Comparison of ENCODE assay signal across 27 cellular contexts in the genomic region with DNA sequence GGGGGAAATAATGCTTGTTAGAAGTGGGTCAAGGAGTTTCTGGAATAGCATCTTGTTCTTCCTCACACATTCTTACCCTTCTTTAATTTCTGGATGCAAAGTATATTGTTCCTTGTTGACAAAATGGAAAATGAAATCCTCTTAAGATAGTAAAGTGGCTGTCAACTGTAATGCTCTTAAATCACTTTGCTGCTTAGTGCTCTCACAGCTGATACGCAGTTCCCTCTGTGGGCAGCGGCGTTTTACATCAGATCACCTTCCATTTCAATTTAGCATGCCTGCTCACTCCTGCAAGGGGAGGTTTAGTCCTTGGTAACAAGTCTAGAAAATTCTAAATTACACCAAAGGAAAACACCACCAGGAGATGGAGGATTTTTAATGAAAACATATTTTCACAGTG.
"Had no signal": no experiment of that assay in that cellular context is flagged by ENCODE, and none has a peak within 500 bp of the region (broad histone marks: within the 10 kb centered on the region; RNA-seq: fewer than 3 reads in every experiment).

No MANE protein-coding gene starts in this region.

- H3K27me3 Mint-ChIP-seq: T-helper 17 cell had no signal

- H3K27ac Mint-ChIP-seq: activated CD4-positive, alpha-beta memory T cell treated with anti-CD3 and anti-CD28 coated beads, Interleukin-2, amount 10 ng/mL, durations not matched to agents 7 days and 5 days; activated CD4-positive, alpha-beta T cell treated with anti-CD3 and anti-CD28 coated beads, Interleukin-2, amount 10 ng/mL, durations not matched to agents 7 days and 5 days; activated naive CD4-positive, alpha-beta T cell treated with anti-CD3 and anti-CD28 coated beads, Interleukin-2, amount 50 U/mL, for 72 hours; activated T-helper 17 cell treated with anti-CD3 and anti-CD28 coated beads, Interleukin-2, amount 50 U/mL, for 72 hours; mesothelial cell of epicardium; naive thymus-derived CD4-positive, alpha-beta T cell; T-helper 17 cell; WTC11 had no signal

- ATAC-seq: activated naive CD4-positive, alpha-beta T cell treated with anti-CD3 and anti-CD28 coated beads, Interleukin-2, amount 50 U/mL, for 72 hours; activated T-cell treated with anti-CD3 and anti-CD28 coated beads, Interleukin-2, amount 50 U/mL, for 4 hours; activated T-helper 17 cell treated with anti-CD3 and anti-CD28 coated beads, Interleukin-2, amount 50 U/mL, for 72 hours; naive thymus-derived CD4-positive, alpha-beta T cell; psoas muscle; right cardiac atrium; T-helper 17 cell had no signal

- H3K4me3 Mint-ChIP-seq: activated CD4-positive, alpha-beta memory T cell treated with anti-CD3 and anti-CD28 coated beads, Interleukin-2, amount 10 ng/mL, durations not matched to agents 7 days and 5 days; activated CD4-positive, alpha-beta T cell treated with anti-CD3 and anti-CD28 coated beads, Interleukin-2, amount 10 ng/mL, durations not matched to agents 7 days and 5 days; activated T-cell treated with anti-CD3 and anti-CD28 coated beads, Interleukin-2, amount 50 U/mL, for 4 hours; activated T-helper 17 cell treated with anti-CD3 and anti-CD28 coated beads, Interleukin-2, amount 50 U/mL, for 72 hours; mesothelial cell of epicardium; naive thymus-derived CD4-positive, alpha-beta T cell; neural crest cell; T-helper 17 cell; WTC11 had no signal

- H3K9me3 Mint-ChIP-seq: activated CD4-positive, alpha-beta memory T cell treated with anti-CD3 and anti-CD28 coated beads, Interleukin-2, amount 10 ng/mL, durations not matched to agents 7 days and 5 days; activated CD4-positive, alpha-beta T cell treated with anti-CD3 and anti-CD28 coated beads, Interleukin-2, amount 10 ng/mL, durations not matched to agents 7 days and 5 days; activated naive CD4-positive, alpha-beta T cell treated with anti-CD3 and anti-CD28 coated beads, Interleukin-2, amount 50 U/mL, for 72 hours; activated T-cell treated with anti-CD3 and anti-CD28 coated beads, Interleukin-2, amount 50 U/mL, for 4 hours; activated T-helper 17 cell treated with anti-CD3 and anti-CD28 coated beads, Interleukin-2, amount 50 U/mL, for 72 hours; naive thymus-derived CD4-positive, alpha-beta T cell had no signal

- H3K4me1 Mint-ChIP-seq: activated CD4-positive, alpha-beta memory T cell treated with anti-CD3 and anti-CD28 coated beads, Interleukin-2, amount 10 ng/mL, durations not matched to agents 7 days and 5 days; activated CD4-positive, alpha-beta T cell treated with anti-CD3 and anti-CD28 coated beads, Interleukin-2, amount 10 ng/mL, durations not matched to agents 7 days and 5 days; activated T-helper 17 cell treated with anti-CD3 and anti-CD28 coated beads, Interleukin-2, amount 50 U/mL, for 72 hours; mesothelial cell of epicardium; naive thymus-derived CD4-positive, alpha-beta T cell; neural crest cell; T-helper 17 cell had no signal

- DNase-seq: activated CD4-positive, alpha-beta memory T cell treated with anti-CD3 and anti-CD28 coated beads, Interleukin-2, amount 10 ng/mL, durations not matched to agents 7 days and 5 days; activated CD4-positive, alpha-beta T cell treated with anti-CD3 and anti-CD28 coated beads for 1 hour; activated CD4-positive, alpha-beta T cell treated with anti-CD3 and anti-CD28 coated beads, Interleukin-2, amount 10 ng/mL, durations not matched to agents 7 days and 5 days; activated CD8-positive, alpha-beta memory T cell treated with anti-CD3 and anti-CD28 coated beads, Interleukin-2, amount 50 U/mL, for 48 hours; activated T-cell treated with anti-CD3 and anti-CD28 coated beads, Interleukin-2, amount 50 U/mL, for 4 hours; cerebellar nuclear complex; colonic mucosa; effector CD8-positive, alpha-beta T cell; islet precursor cell; mammary epithelial cell; naive thymus-derived CD4-positive, alpha-beta T cell; occipital lobe; psoas muscle; right cardiac atrium; spleen; stimulated activated naive CD4-positive, alpha-beta T cell treated with Interleukin-2 at 50 U/mL for 16 hours; T-helper 17 cell; testis; transverse colon had no signal

- FAIRE-seq: bronchial epithelial cell, frontal cortex, urothelium cell line had no signal

- H3K36me3 Mint-ChIP-seq: activated naive CD4-positive, alpha-beta T cell treated with anti-CD3 and anti-CD28 coated beads, Interleukin-2, amount 50 U/mL, for 72 hours; mesothelial cell of epicardium had no signal
